8 cellular contexts compared by ENCODE assay signal in the genomic region with DNA sequence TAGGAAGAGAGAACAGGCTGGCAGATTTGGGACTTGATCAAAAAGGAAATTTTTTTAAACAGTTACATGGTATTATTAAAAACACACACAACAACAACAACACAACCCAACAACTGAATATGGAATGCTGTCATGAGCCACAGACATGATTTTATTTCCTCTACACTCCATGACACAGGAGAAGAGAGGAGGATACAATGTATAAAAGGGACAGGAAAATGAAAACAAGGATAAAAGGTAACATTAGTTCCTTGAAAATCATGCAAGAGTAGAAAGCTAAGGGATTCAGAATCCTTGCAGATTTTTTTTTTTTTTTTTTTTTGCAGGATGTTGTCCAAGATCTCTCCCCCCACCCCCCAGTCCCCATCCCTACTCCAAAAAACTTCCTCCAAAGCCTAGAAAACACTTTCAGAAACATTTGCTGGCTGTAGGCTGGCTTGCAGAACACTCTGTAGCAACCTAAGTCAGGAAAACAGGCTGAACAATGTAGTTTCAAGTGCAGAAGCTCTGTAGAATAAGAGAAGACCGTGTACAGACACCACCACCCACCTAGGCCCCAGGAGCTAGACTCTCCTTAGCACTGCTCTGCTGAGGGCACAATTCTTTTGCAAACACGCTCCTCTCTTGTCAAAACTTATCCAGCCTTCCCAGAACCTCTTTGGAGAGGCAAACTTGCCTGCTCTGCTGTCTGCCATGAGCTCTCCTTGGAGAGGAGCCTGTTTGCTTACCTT. TPM values are rescaled to one million over a fixed set of nuclear protein-coding genes. Genes with fewer than 3 reads are reported as not detected.
DNase-seq lines count a peak whose midpoint lies in the region; ATAC-seq, FAIRE-seq and TF ChIP-seq lines count a peak whose summit lies in the region.

No MANE protein-coding gene starts in this region.

- BruUV-seq in K562 (replicated peaks; lab: Mats Ljungman, UMichigan) = no TSS peak

- in situ Hi-C loops in K562 (cut with MboI) = no loop called here

- 0% methylated on average over 2 of the region's 2 CpGs for WGBS in K562 (ENCODE audit: insufficient coverage, low coverage, missing lambda C conversion rate)
- WGBS in lung, 2 donors = 13 to 26% methylated on average over 2 of the region's 2 CpGs
- 31% methylated on average over 2 of the region's 2 CpGs for WGBS in urinary bladder

- no peaks in the 10 kb centered on the region for H3K9me3 ChIP-seq in K562 (replicated peaks; ENCODE audit: control insufficient read depth, insufficient read depth, low read depth, low read length)
- no peaks in the 10 kb centered on the region for H3K9me3 ChIP-seq in lung (ENCODE audit: control insufficient read depth in 2 of 2, insufficient read depth in 1 of 2, low read length in 1 of 2)

- H3K36me3 ChIP-seq in K562 (ENCODE audit: control insufficient read depth, insufficient read depth, low read length) (peaks cover 48% of the 10 kb centered on the region), lung (ENCODE audit: control insufficient read depth in 2 of 2, insufficient read depth in 2 of 2, low read length in 2 of 2) (no peaks in the 10 kb centered on the region), urinary bladder (ENCODE audit: insufficient read depth) (no peaks in the 10 kb centered on the region)

- intact Hi-C loops in K562 (cut with micrococcal nuclease) = loop anchor here (5.0 kb wide), 1 partner anchor 38 kb away; no protein-coding TSS in a partner anchor

- TF ChIP-seq CTCF in GM12865 (IDR thresholded peaks at IDR 0.05; ENCODE audit: insufficient read depth, low read depth, low read length, missing control alignments) = no peak
- TF ChIP-seq CTCF in K562 (IDR thresholded peaks at IDR 0.05 in 2 of 3, conservative IDR thresholded peaks at IDR 0.05 in 1 of 3; ENCODE audit: insufficient read depth in 2 of 3, low read depth in 1 of 3, low read length in 3 of 3) = no peak
- no peak for TF ChIP-seq CTCF in lung (IDR thresholded peaks at IDR 0.05; ENCODE audit: control extremely low read depth, extremely low read depth)

- ATAC-seq in K562 (peak; percentile 7), lung (ENCODE audit: insufficient read depth, low FRiP score) (no peak), GM19023 (IDR thresholded peaks at IDR 0.05; ENCODE audit: unreplicated experiment) (no peak), left lobe of liver (no peak)

- H3K9ac ChIP-seq in K562 (ENCODE audit: insufficient read depth in 1 of 2, low read depth in 2 of 2, low read length in 2 of 2) = peak overlapping the region; percentile 87 to 92

- H3K27ac ChIP-seq in K562 (ENCODE audit: extremely low read depth, low read depth, low read length) (peak overlapping the region; percentile 97), lung (ENCODE audit: low read depth in 1 of 2, low read length in 1 of 2) (peak overlapping the region; percentile 94 to 99), urinary bladder (ENCODE audit: low read depth) (peak overlapping the region; percentile 94)

- CTCF ChIA-PET in K562 (lab: Yijun Ruan, JAX; ENCODE audit: low intra/inter-chr PET ratio) = no interaction called here

- peaks cover 96% of the 10 kb centered on the region for H3K79me2 ChIP-seq in K562 (ENCODE audit: control insufficient read depth, insufficient read depth, low read length)

- no peak for TF ChIP-seq POLR2A in K562 (conservative IDR thresholded peaks at IDR 0.05)

- H3K4me1 ChIP-seq in K562 (replicated peaks in 1 of 2; ENCODE audit: control insufficient read depth in 2 of 2, insufficient read depth in 2 of 2, low read length in 2 of 2) (peaks cover 36 to 40% of the 10 kb centered on the region in 2 experiments), lung (ENCODE audit: control insufficient read depth in 2 of 2, insufficient read depth in 2 of 2, low read length in 2 of 2) (peaks cover 30 to 59% of the 10 kb centered on the region in 2 donors), urinary bladder (ENCODE audit: insufficient read depth) (peaks cover 2% of the 10 kb centered on the region)

- TF ChIP-seq EP300 in K562 (IDR thresholded peaks at IDR 0.05; ENCODE audit: low read length) = no peak

- DNase-seq in GM12865 (ENCODE audit: low read depth) (no peak), NCI-H748 treated with DMSO at 0.1 percent for 48 hours (lab: John Stamatoyannopoulos, UW) (peak; percentile 28), K562 (ENCODE audit: extremely low read depth in 1 of 4, low spot score in 3 of 4) (no peak), lung (ENCODE audit: low spot score) (no peak), AG08395 (ENCODE audit: low spot score) (no peak), left lobe of liver (ENCODE audit: low spot score) (no peak)

- peak overlapping the region; percentile 67 for H3K4me3 ChIP-seq in GM12865 (ENCODE audit: low read depth, low read length)
- peak overlapping the region; percentile 65 for H3K4me3 ChIP-seq in K562
- no peak overlapping the region for H3K4me3 ChIP-seq in lung
- H3K4me3 ChIP-seq in urinary bladder (ENCODE audit: low read depth, low read length) = peak overlapping the region; percentile 7

- no peak for FAIRE-seq in K562 (lab: Jason Lieb, UNC)

- TF ChIP-seq RAD21 in K562 (CRISPR knock-in tag; conservative IDR thresholded peaks at IDR 0.05 in 1 of 2, IDR thresholded peaks at IDR 0.05 in 1 of 2) = no peak

- no peaks in the 10 kb centered on the region for H3K9me1 ChIP-seq in K562 (ENCODE audit: control insufficient read depth, insufficient read depth, low read length)

- no peak overlapping the region for H2AFZ ChIP-seq in K562 (ENCODE audit: low read depth, low read length)

- peak overlapping the region; percentile 87 for H3K4me2 ChIP-seq in K562 (ENCODE audit: insufficient read depth, low read length)

- H3K27me3 ChIP-seq in K562 (ENCODE audit: control insufficient read depth in 2 of 2, insufficient read depth in 2 of 2, low read length in 2 of 2) (no peaks in the 10 kb centered on the region), lung (ENCODE audit: control insufficient read depth, insufficient read depth) (no peaks in the 10 kb centered on the region)

- POLR2A ChIA-PET in K562 (lab: Yijun Ruan, JAX) = interaction anchor here (0.6 to 4.3 kb wide), 18 partner anchors 9 to 1451 kb away, joined by 3 to 56 read pairs (median 4); a partner anchor contains a TSS

- no peaks in the 10 kb centered on the region for H4K20me1 ChIP-seq in K562 (replicated peaks; ENCODE audit: control insufficient read depth, insufficient read depth, low read length)

TF ChIP-seq in K562, 482 proteins besides CTCF, POLR2A, EP300 and RAD21 (continues in another document):
- TF ChIP-seq POLR2AphosphoS5 (IDR thresholded peaks at IDR 0.05; ENCODE audit: control insufficient read depth, insufficient read depth, low read depth, low read length) (0 out of 2 replicates have a peak, but pooled peaks have one; percentile 25), HNRNPUL1 (IDR thresholded peaks at IDR 0.05; ENCODE audit: low read length) (no peak), ZNF316 (IDR thresholded peaks at IDR 0.05) (no peak), KDM1A (IDR thresholded peaks at IDR 0.05) (no peak), CBX3 (IDR thresholded peaks at IDR 0.05; ENCODE audit: borderline replicate concordance in 1 of 2, low read length in 2 of 2) (no peak), FOXK1 (CRISPR knock-in tag; IDR thresholded peaks at IDR 0.05; ENCODE audit: borderline replicate concordance) (no peak), TCF3 (CRISPR knock-in tag; IDR thresholded peaks at IDR 0.05) (no peak), DIDO1 (tag; IDR thresholded peaks at IDR 0.05; ENCODE audit: low read depth) (no peak), ZKSCAN8 (CRISPR knock-in tag; IDR thresholded peaks at IDR 0.05) (0 out of 2 replicates have a peak, but pooled peaks have one; percentile 4), LEF1 (IDR thresholded peaks at IDR 0.05) (0 out of 2 replicates have a peak, but pooled peaks have one; percentile 1), CCNT2 (IDR thresholded peaks at IDR 0.05; ENCODE audit: borderline replicate concordance, extremely low read depth, insufficient read length, low read depth, low read length) (peak; percentile 1), BRD9 (IDR thresholded peaks at IDR 0.05; ENCODE audit: low read depth, partially characterized antibody) (no peak), KLF6 (CRISPR knock-in tag; IDR thresholded peaks at IDR 0.05; ENCODE audit: borderline replicate concordance) (no peak), CBFA2T2 (conservative IDR thresholded peaks at IDR 0.05) (no peak), ZFX (CRISPR knock-in tag; IDR thresholded peaks at IDR 0.05) (peak; percentile 30; the same call in 1 of the 2 replicates)
- TF ChIP-seq, protein P1, sequence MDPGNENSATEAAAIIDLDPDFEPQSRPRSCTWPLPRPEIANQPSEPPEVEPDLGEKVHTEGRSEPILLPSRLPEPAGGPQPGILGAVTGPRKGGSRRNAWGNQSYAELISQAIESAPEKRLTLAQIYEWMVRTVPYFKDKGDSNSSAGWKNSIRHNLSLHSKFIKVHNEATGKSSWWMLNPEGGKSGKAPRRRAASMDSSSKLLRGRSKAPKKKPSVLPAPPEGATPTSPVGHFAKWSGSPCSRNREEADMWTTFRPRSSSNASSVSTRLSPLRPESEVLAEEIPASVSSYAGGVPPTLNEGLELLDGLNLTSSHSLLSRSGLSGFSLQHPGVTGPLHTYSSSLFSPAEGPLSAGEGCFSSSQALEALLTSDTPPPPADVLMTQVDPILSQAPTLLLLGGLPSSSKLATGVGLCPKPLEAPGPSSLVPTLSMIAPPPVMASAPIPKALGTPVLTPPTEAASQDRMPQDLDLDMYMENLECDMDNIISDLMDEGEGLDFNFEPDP (CRISPR knock-in tag; IDR thresholded peaks at IDR 0.05) = no peak

RNA-seq across cellular contexts. Expression of a gene that starts 0.8 kb away (rescaled TPM):
- 399 and 515 TPM in 2 replicates for total RNA-seq in K562 (2011; cell fraction: chromatin; rRNA removed; ENCODE audit: low replicate concordance)
- total RNA-seq in K562 (2011; cell fraction: nucleolus; rRNA removed) = 184 and 194 TPM in 2 replicates
- 232 and 241 TPM in 2 replicates for total RNA-seq in K562 (2011; cell fraction: nucleoplasm; rRNA removed)
- total RNA-seq in K562 (2014; rRNA removed) (51.8 and 62.6 TPM in 2 replicates), K562 (2014; rRNA removed; fragmentation: Illumina TruSeq; extraction: Trizol) (71.9 and 79.2 TPM in 2 replicates), K562 (2015; rRNA removed; fragmentation: Illumina TruSeq; extraction: Trizol) (65.3 and 67.3 TPM in 2 replicates), K562 (2021) (129 and 148 TPM in 2 replicates), lung (10 to 100 TPM; 45.2 to 46.4 TPM), urinary bladder (29.0 TPM), left lobe of liver (13.8 TPM)
- polyA plus RNA-seq in K562 (2011; rRNA removed) (80.8 and 95.0 TPM in 2 replicates), K562 (2014; fragmentation: Illumina TruSeq; extraction: Trizol) (97.2 and 121 TPM in 2 replicates), K562 (2014; fragmentation: Nextera tagmentation; extraction: Ambion mirVana) (10 to 100 TPM; 31.8 to 58.0 TPM), K562 (2014; rRNA removed) (63.9 and 79.5 TPM in 2 replicates), lung (10 to 100 TPM; 14.2 to 15.1 TPM), urinary bladder (15.6 TPM)
- 42.9 and 46.7 TPM in 2 replicates for polyA plus RNA-seq in K562 (2011; cell fraction: cytosol; rRNA removed)
- polyA plus RNA-seq in K562 (2011; cell fraction: nucleus; rRNA removed) = 147 and 184 TPM in 2 replicates
- 48.4 and 62.9 TPM in 2 replicates for polyA plus RNA-seq in K562 (2012)
- 140 and 160 TPM in 2 replicates for polyA minus RNA-seq in K562 (2011; rRNA and poly(A)+ RNA removed)
- polyA minus RNA-seq in K562 (2011; cell fraction: cytosol; rRNA and poly(A)+ RNA removed) = 71.6 and 73.2 TPM in 2 replicates
- polyA minus RNA-seq in K562 (2011; cell fraction: nucleus; rRNA and poly(A)+ RNA removed) = 125 and 198 TPM in 2 replicates
